Comparison of ENCODE assay signal across 8 cellular contexts in genomic region chr6:170292111-170292777, GRCh38. TPM values are rescaled to one million over a fixed set of nuclear protein-coding genes. Genes with fewer than 3 reads are reported as not detected.
A peak's percentile ranks its signal among the peaks of the same experiment; 100 is the strongest.
DNase-seq lines count a peak whose midpoint lies in the region; ATAC-seq and TF ChIP-seq lines count a peak whose summit lies in the region.

No MANE protein-coding gene starts in this region.

- ATAC-seq in heart left ventricle (no peak), Right ventricle myocardium superior (ENCODE audit: poor library complexity) (no peak), GM21526 (IDR thresholded peaks at IDR 0.05; ENCODE audit: low FRiP score, unreplicated experiment) (no peak)

- H3K27me3 ChIP-seq in heart left ventricle (peaks cover 9 to 94% (median 32%) of the 10 kb centered on the region in 9 donors), uterus (peaks cover 22 to 37% of the 10 kb centered on the region in 2 donors)

- H3K9me3 ChIP-seq in heart left ventricle (no peaks in the 10 kb centered on the region), uterus (no peaks in the 10 kb centered on the region)

- H3K27ac ChIP-seq in heart left ventricle (peak overlapping the region in 10 of 12 donors; percentile 34 to 90 (median 78)), uterus (peak overlapping the region; percentile 56 to 63)

- DNase-seq in heart left ventricle (no peak), Right ventricle myocardium superior (no peak), astrocyte of the spinal cord (ENCODE audit: low read depth, low spot score) (no peak), mesenteric fat pad (ENCODE audit: low spot score) (peak; percentile 82), uterus (no peak)
- no peak for DNase-seq in stimulated activated CD4-positive, alpha-beta T cell treated with anti-CD3 and anti-CD28 coated beads, Interleukin-12 subunit alpha, Interleukin-12 subunit beta, amount 100 ng/mL, for 4 hours
- no peak for DNase-seq in stimulated activated CD4-positive, alpha-beta T cell treated with anti-CD3 and anti-CD28 coated beads, Interleukin-2, amount 100 ng/mL, for 48 hours

- peak overlapping the region in 10 of 12 donors; percentile 57 to 95 (median 82) for H3K4me3 ChIP-seq in heart left ventricle
- no peak overlapping the region for H3K4me3 ChIP-seq in astrocyte of the spinal cord (ENCODE audit: low read depth, low read length)
- H3K4me3 ChIP-seq in uterus = no peak overlapping the region

- TF ChIP-seq POLR2A in heart left ventricle (IDR thresholded peaks at IDR 0.05) (no peak), uterus (IDR thresholded peaks at IDR 0.05) (no peak)

- 9 to 12% (median 11%) methylated on average over 19 to 20 of the region's 20 CpGs for WGBS in heart left ventricle, 4 donors

- H3K36me3 ChIP-seq in heart left ventricle = peaks cover 0 to 6% (median 3%) of the 10 kb centered on the region in 9 donors
- no peaks in the 10 kb centered on the region for H3K36me3 ChIP-seq in uterus

- in situ Hi-C loops in astrocyte of the spinal cord (cut with HindIII; ENCODE audit: low sequenced_read_pairs) = no loop called here

- H3K4me1 ChIP-seq in heart left ventricle (peaks cover 19 to 80% (median 59%) of the 10 kb centered on the region in 12 donors), uterus (peaks cover 0 to 36% of the 10 kb centered on the region in 2 donors)

- intact Hi-C loops in heart left ventricle (cut with DNase I) = loop anchor here (2.0 to 10.0 kb wide), 15 partner anchors 125 to 461 kb away; no protein-coding TSS in a partner anchor
- intact Hi-C loops in Right ventricle myocardium superior (cut with DNase I) = loop anchor here (5.0 to 10.0 kb wide), 3 partner anchors 243 to 460 kb away; no protein-coding TSS in a partner anchor
- intact Hi-C loops in uterus (cut with DNase I; ENCODE audit: low total_unique reads) = no loop called here

- TF ChIP-seq CTCF in heart left ventricle (IDR thresholded peaks at IDR 0.05) (peak in 2 of 12 donors; percentile 39 to 45), astrocyte of the spinal cord (IDR thresholded peaks at IDR 0.05; ENCODE audit: low read depth, low read length) (peak; percentile 8), uterus (IDR thresholded peaks at IDR 0.05) (no peak)

RNA-seq across cellular contexts. Expression of gene DLL1, which starts 1.4 kb away (rescaled TPM):
- total RNA-seq in heart left ventricle (10 to 100 TPM in 1 of 9 donors, 1 to 10 TPM in 8; 5.5 to 10.7 (median 8.0) TPM), Right ventricle myocardium superior (18.6 TPM), mesenteric fat pad (23.8 TPM), uterus (10 to 100 TPM in 3 of 4 donors, 1 to 10 TPM in 1; 8.7 to 24.3 (median 19.2) TPM)
- 10 to 100 TPM in 1 of 2 donors, 1 to 10 TPM in 1; 2.6 to 10.0 TPM for polyA plus RNA-seq in heart left ventricle

RNA-seq across cellular contexts. Expression of gene FAM120B, which starts 14.3 kb away (rescaled TPM):
- 10 to 100 TPM; 12.1 to 29.4 (median 19.9) TPM for total RNA-seq in heart left ventricle
- polyA plus RNA-seq in heart left ventricle = 1 to 10 TPM; 6.6 to 7.3 TPM
- total RNA-seq in Right ventricle myocardium superior = 16.5 TPM
- total RNA-seq in mesenteric fat pad = 27.8 TPM
- 10 to 100 TPM; 12.1 to 50.9 (median 35.2) TPM for total RNA-seq in uterus

Comparison
In these comparisons a context has a peak if more than half of its experiments do, and no peak if none do; other contexts are left out.
1. H3K4me3 ChIP-seq: peak in heart left ventricle (10 of 12); none in astrocyte of the spinal cord (single experiment) and uterus (0 of 2).